Comparison of ENCODE assay signal across 4 cellular contexts in the genomic region with DNA sequence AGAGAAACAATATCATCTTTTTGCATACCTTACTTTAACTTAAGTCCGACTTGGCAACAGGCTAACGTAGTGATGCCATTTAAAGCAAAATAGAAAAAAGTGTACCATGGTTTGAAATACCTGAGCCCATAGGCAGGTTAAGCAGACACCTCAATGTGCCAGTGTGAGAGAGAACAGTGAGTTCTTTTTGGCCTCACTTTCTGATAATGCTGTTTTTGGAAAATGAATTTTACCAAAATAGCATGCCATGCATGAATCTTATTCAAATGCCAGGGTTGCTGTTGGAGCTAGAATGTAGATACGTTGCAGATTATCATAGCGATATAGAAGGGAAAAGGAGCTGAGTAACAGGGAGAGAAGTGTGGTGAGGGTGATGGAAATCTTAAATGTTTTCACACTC.
"Had no signal": no experiment of that assay in that cellular context is flagged by ENCODE, and none has a peak within 500 bp of the region (broad histone marks: within the 10 kb centered on the region; RNA-seq: fewer than 3 reads in every experiment).

No MANE protein-coding gene starts in this region.

- H3K27ac Mint-ChIP-seq: GM23338, H9 had no signal

- DNase-seq: H9, HCEC 1CT, KG1 had no signal

- H3K4me3 Mint-ChIP-seq: GM23338, H9 had no signal
